7 cellular contexts compared by ENCODE assay signal in genomic region chr1:116571215-116571919, GRCh38. TPM values are rescaled to one million over a fixed set of nuclear protein-coding genes. Genes with fewer than 3 reads are reported as not detected.
DNase-seq lines count a peak whose midpoint lies in the region; ATAC-seq, FAIRE-seq and TF ChIP-seq lines count a peak whose summit lies in the region.

No MANE protein-coding gene starts in this region.

- intact Hi-C loops in HCT116 (cut with micrococcal nuclease) (loop anchor here (2.0 to 10.0 kb wide), 3 partner anchors 64 to 433 kb away; no protein-coding TSS in a partner anchor), right cardiac atrium (cut with DNase I) (loop anchor here in 3 of 4 donors (10.0 kb wide), 2 partner anchors 93 to 103 kb away; partner anchors contain the start of gene IGSF3 (in 1 of the 3))

- H2AFZ ChIP-seq in HCT116 (ENCODE audit: low read depth, low read length, poor library complexity, severe bottlenecking), result no peak overlapping the region

- H3K27me3 ChIP-seq in HCT116 (ENCODE audit: insufficient read depth, low read length) (no peaks in the 10 kb centered on the region), right cardiac atrium (ENCODE audit: control insufficient read depth, insufficient read depth) (no peaks in the 10 kb centered on the region), small intestine (ENCODE audit: control insufficient read depth in 2 of 2, insufficient read depth in 2 of 2, low read length in 2 of 2) (no peaks in the 10 kb centered on the region)

- FAIRE-seq in small intestine (lab: Jason Lieb, UNC), result no peak

- POLR2A ChIA-PET in HCT116 (lab: Charles Lee) (no interaction called here), WTC11 (lab: Charles Lee) (interaction anchor here (1.0 kb wide), 1 partner anchor 488 kb away, joined by 3 read pairs; the partner anchor contains the start of gene TTF2)

- no peaks in the 10 kb centered on the region for H3K9me3 Mint-ChIP-seq in WTC11

- H3K4me3 ChIP-seq in HCT116 (replicated peaks in 1 of 2; ENCODE audit: low read depth in 1 of 2, low read length in 2 of 2) (peak overlapping the region; percentile 75 to 88), right cardiac atrium (ENCODE audit: low read length) (peak overlapping the region; percentile 95), small intestine (ENCODE audit: low read depth in 1 of 2, low read length in 2 of 2) (peak overlapping the region; percentile 75 to 84)

- TSS peak; percentile 85 for BruUV-seq in HCT116 (replicated peaks; lab: Mats Ljungman, UMichigan)

- H3K4me1 ChIP-seq in HCT116 (ENCODE audit: control insufficient read depth in 1 of 2, insufficient read depth in 2 of 2, low read length in 2 of 2), result peaks cover 17 to 32% of the 10 kb centered on the region in 2 experiments
- H3K4me1 ChIP-seq in right cardiac atrium (ENCODE audit: control insufficient read depth, insufficient read depth, low read length), result peaks cover 6% of the 10 kb centered on the region
- peaks cover 0 to 3% of the 10 kb centered on the region in 2 donors for H3K4me1 ChIP-seq in small intestine (ENCODE audit: control insufficient read depth in 2 of 2, insufficient read depth in 1 of 2, low read depth in 1 of 2, low read length in 1 of 2)

- H3K27ac Mint-ChIP-seq in WTC11, result peak overlapping the region; percentile 54; the same call in 1 of the 2 replicates

- H3K79me2 ChIP-seq in HCT116 (ENCODE audit: insufficient read depth, low read length), result peaks cover 28% of the 10 kb centered on the region

- TF ChIP-seq CTCF in HCT116 (IDR thresholded peaks at IDR 0.05 in 2 of 3, conservative IDR thresholded peaks at IDR 0.05 in 1 of 3; ENCODE audit: borderline replicate concordance in 1 of 3, insufficient read depth in 1 of 3, low read depth in 2 of 3, low read length in 2 of 3), result no peak
- no peak for TF ChIP-seq CTCF in WTC11 (IDR thresholded peaks at IDR 0.05)

- DNase-seq in HCT116 (ENCODE audit: low read depth, low spot score) (no peak), WTC11 (ENCODE audit: low spot score) (peak; percentile 22), right cardiac atrium (peak in 1 of 3 donors; percentile 65), small intestine (no peak), OCI-M1 (lab: John Stamatoyannopoulos, UW) (no peak), NOMO-1 treated with DMSO at 0.1 percent for 48 hours (lab: John Stamatoyannopoulos, UW; ENCODE audit: unreplicated experiment) (no peak)

- RAD21 ChIA-PET in HCT116 (lab: Charles Lee; ENCODE audit: low non-redundant PET in 1 of 2, low total read pairs in 2 of 2, uncharacterized antibody in 2 of 2, unreplicated experiment in 2 of 2), result no interaction called here

- H3K4me1 Mint-ChIP-seq in WTC11, result peaks cover 48% of the 10 kb centered on the region

- no peaks in the 10 kb centered on the region for H3K36me3 Mint-ChIP-seq in WTC11

- peaks cover 19% of the 10 kb centered on the region for H3K27me3 Mint-ChIP-seq in WTC11 (ENCODE audit: low read depth)

- no peak for TF ChIP-seq POLR2A in HCT116 (IDR thresholded peaks at IDR 0.05; ENCODE audit: borderline replicate concordance, extremely low read depth, insufficient read depth, insufficient read length)

- no peaks in the 10 kb centered on the region for H3K9me3 ChIP-seq in HCT116 (ENCODE audit: control insufficient read depth in 1 of 2, insufficient read depth in 1 of 2, low read depth in 1 of 2, low read length in 2 of 2)
- no peaks in the 10 kb centered on the region for H3K9me3 ChIP-seq in right cardiac atrium (ENCODE audit: control insufficient read depth, low read length)
- no peaks in the 10 kb centered on the region for H3K9me3 ChIP-seq in small intestine (ENCODE audit: control insufficient read depth, low read depth)

- peak overlapping the region; percentile 93 for H3K27ac ChIP-seq in HCT116 (ENCODE audit: low read depth, low read length)
- H3K27ac ChIP-seq in right cardiac atrium (ENCODE audit: low read length), result peak overlapping the region; percentile 100
- H3K27ac ChIP-seq in small intestine (ENCODE audit: low read depth in 1 of 2, low read length in 1 of 2), result peak overlapping the region; percentile 67 to 98

- H3K4me3 Mint-ChIP-seq in WTC11, result peak overlapping the region; percentile 73

- TF ChIP-seq RAD21 in HCT116 (IDR thresholded peaks at IDR 0.05; ENCODE audit: low read depth), result no peak

- 9% methylated on average over 24 of the region's 24 CpGs for WGBS in right cardiac atrium
- 8 to 9% (median 9%) methylated on average over 24 of the region's 24 CpGs for WGBS in small intestine, 3 donors

- H3K4me2 ChIP-seq in HCT116 (ENCODE audit: low read length), result peak overlapping the region; percentile 86

- ATAC-seq in HCT116, result no peak
- ATAC-seq in WTC11, result peak; percentile 3; the same call in 1 of the 2 replicates
- peak in 1 of 2 donors; percentile 19 for ATAC-seq in right cardiac atrium
- ATAC-seq in GM21825 (IDR thresholded peaks at IDR 0.05; ENCODE audit: unreplicated experiment), result no peak

- peak overlapping the region; percentile 93 for H3K9ac ChIP-seq in HCT116 (ENCODE audit: low read length)

- no peaks in the 10 kb centered on the region for H4K20me1 ChIP-seq in HCT116 (ENCODE audit: insufficient read depth)

- CTCF ChIA-PET in HCT116 (lab: Charles Lee), result interaction anchor here (1.0 to 1.5 kb wide), 2 partner anchors 24 to 101 kb away, joined by 3 to 6 read pairs; no protein-coding TSS in a partner anchor
- CTCF ChIA-PET in WTC11 (lab: Charles Lee), result interaction anchor here (0.7 to 1.3 kb wide), 4 partner anchors 25 to 271 kb away, joined by 3 to 7 read pairs (median 3); no protein-coding TSS in a partner anchor

- H3K36me3 ChIP-seq in HCT116 (ENCODE audit: control insufficient read depth in 1 of 2, insufficient read depth in 2 of 2, low read length in 2 of 2) (no peaks in the 10 kb centered on the region), small intestine (ENCODE audit: control insufficient read depth in 2 of 2, insufficient read depth in 2 of 2, low read length in 2 of 2) (no peaks in the 10 kb centered on the region)

- H3K9me2 ChIP-seq in HCT116 (ENCODE audit: insufficient read depth), result no peaks in the 10 kb centered on the region

TF ChIP-seq in HCT116, 20 proteins besides CTCF, POLR2A, EP300 and RAD21:
- TF ChIP-seq, protein P1, sequence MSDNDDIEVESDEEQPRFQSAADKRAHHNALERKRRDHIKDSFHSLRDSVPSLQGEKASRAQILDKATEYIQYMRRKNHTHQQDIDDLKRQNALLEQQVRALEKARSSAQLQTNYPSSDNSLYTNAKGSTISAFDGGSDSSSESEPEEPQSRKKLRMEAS (IDR thresholded peaks at IDR 0.05), result no peak
- TF ChIP-seq CEBPB (IDR thresholded peaks at IDR 0.05; ENCODE audit: low read depth) (no peak), EZH2phosphoT487 (IDR thresholded peaks at IDR 0.05; ENCODE audit: borderline replicate concordance) (no peak)

TF ChIP-seq in WTC11, 78 proteins besides CTCF, POLR2A, EP300 and RAD21:
- TF ChIP-seq ZNF263 (CRISPR knock-in tag; IDR thresholded peaks at IDR 0.05; ENCODE audit: low read depth) (peak; percentile 87; the same call in 1 of the 2 replicates), ZSCAN18 (CRISPR knock-in tag; IDR thresholded peaks at IDR 0.05) (no peak)

RNA-seq across cellular contexts. Expression of gene CD58, which starts 0.5 kb away (rescaled TPM):
- 18.0 TPM for total RNA-seq in HCT116 (2021; ENCODE audit: unreplicated experiment)
- polyA plus RNA-seq in HCT116 (2012), result 11.1 and 13.3 TPM in 2 replicates
- 3.6 to 5.3 TPM (median 4.1 TPM) in 3 replicates for total RNA-seq in WTC11 (2021)
- 10 to 100 TPM; 17.8 to 28.7 (median 21.4) TPM for total RNA-seq in right cardiac atrium
- polyA plus RNA-seq in right cardiac atrium, result 39.0 TPM
- 10 to 100 TPM; 28.4 to 40.8 (median 28.6) TPM for polyA plus RNA-seq in small intestine
